In the genomic region with DNA sequence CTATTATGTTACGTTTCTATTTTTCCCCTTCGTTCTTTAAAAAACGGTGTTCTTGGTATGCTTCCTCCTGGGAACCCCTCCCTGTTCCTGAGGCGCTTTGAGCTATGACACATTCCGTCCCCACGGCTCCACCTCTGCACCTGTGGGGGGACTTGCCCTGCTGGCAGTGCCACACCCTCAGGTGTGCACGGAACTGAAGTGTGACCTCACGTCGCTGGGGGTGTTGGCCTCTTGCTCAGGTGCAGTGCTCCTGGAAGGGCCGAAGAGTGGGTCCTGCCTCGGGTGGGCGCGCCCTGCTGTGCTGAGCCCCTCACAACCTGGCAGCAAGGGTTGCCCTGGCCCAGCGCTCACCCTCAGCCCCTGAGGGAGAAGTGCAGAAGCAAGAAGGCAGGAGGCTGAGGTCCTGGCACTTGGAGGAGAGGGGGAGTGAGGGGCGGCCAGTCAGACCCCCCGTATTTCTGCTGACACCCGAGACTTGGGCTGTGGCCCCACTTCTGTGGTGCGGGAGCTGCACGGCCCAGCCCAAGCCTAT, we compare ENCODE assay signal across 10 cellular contexts. TPM values are rescaled to one million over a fixed set of nuclear protein-coding genes. Genes with fewer than 3 reads are reported as not detected.
A peak's percentile ranks its signal among the peaks of the same experiment; 100 is the strongest.
DNase-seq lines count a peak whose midpoint lies in the region; ATAC-seq and TF ChIP-seq lines count a peak whose summit lies in the region.
"Had no signal": no experiment of that assay in that cellular context is flagged by ENCODE, and none has a peak within 500 bp of the region (broad histone marks: within the 10 kb centered on the region; RNA-seq: fewer than 3 reads in every experiment).

No MANE protein-coding gene starts in this region.

- H3K9me3 Mint-ChIP-seq in H9 (no peaks in the 10 kb centered on the region; a peak in 1 of 5 replicates), WTC11 (no peaks in the 10 kb centered on the region)

- H2BK12ac ChIP-seq in H9 (ENCODE audit: insufficient read length, low read depth, low read length), result no peak overlapping the region

- H3T11ph ChIP-seq in H9 (ENCODE audit: low read length), result no peak overlapping the region

- H3K4me1 ChIP-seq in H9 (ENCODE audit: insufficient read depth, low read length) (no peaks in the 10 kb centered on the region), left lung (peaks cover 28 to 45% of the 10 kb centered on the region in 2 donors), smooth muscle cell (ENCODE audit: low read depth) (peaks cover 13% of the 10 kb centered on the region)

- no peak overlapping the region for H4K5ac ChIP-seq in H9 (ENCODE audit: insufficient read length, low read depth, low read length)

- H3K14ac ChIP-seq in H9 (ENCODE audit: insufficient read depth, low read length), result no peak overlapping the region

- H3K4me2 ChIP-seq in H9 (ENCODE audit: insufficient read depth, insufficient read length, low read length) (peak overlapping the region; percentile 60), smooth muscle cell (peak overlapping the region; percentile 96)

- peak overlapping the region; percentile 68 to 87 for H3K4me3 Mint-ChIP-seq in H9
- H3K4me3 Mint-ChIP-seq in WTC11, result peak overlapping the region; percentile 69

- WGBS in H9 (ENCODE audit: extremely low coverage, insufficient read length, low lambda C conversion rate), result no CpG with 5 or more reads among the region's 19 CpGs
- 44% methylated on average over 18 of the region's 19 CpGs for WGBS in smooth muscle cell (ENCODE audit: low lambda C conversion rate)

- ATAC-seq in WTC11 (no peak), left lung (peak; percentile 69), GM21367 (IDR thresholded peaks at IDR 0.05; ENCODE audit: unreplicated experiment) (no peak)

- no peak overlapping the region for H3K18ac ChIP-seq in H9 (ENCODE audit: insufficient read length, low read depth, low read length)

- H4K20me1 ChIP-seq in H9 (ENCODE audit: control insufficient read depth, insufficient read depth, insufficient read length), result no peaks in the 10 kb centered on the region
- H4K20me1 ChIP-seq in smooth muscle cell (ENCODE audit: low read depth), result peaks cover 30% of the 10 kb centered on the region

- CTCF ChIA-PET in WTC11 (lab: Charles Lee), result interaction anchor here (1.4 to 1.5 kb wide), 2 partner anchors 10 to 154 kb away, joined by 3 to 4 read pairs; no protein-coding TSS in a partner anchor

- H3K36me3 Mint-ChIP-seq in H9 (ENCODE audit: insufficient read depth in 1 of 3, low read depth in 3 of 3) (peaks cover 0 to 4% (median 0%) of the 10 kb centered on the region in 3 experiments; a peak in 2 of 7 replicates), WTC11 (no peaks in the 10 kb centered on the region)

- intact Hi-C loops in left lung (cut with DNase I), result loop anchor here in 1 of 2 donors (10.0 kb wide), 1 partner anchor 153 kb away; a partner anchor contains a TSS

- H3K4ac ChIP-seq in H9 (ENCODE audit: low read depth, low read length), result no peak overlapping the region

- no peak overlapping the region for H2AK5ac ChIP-seq in H9 (ENCODE audit: insufficient read length, low read length)

- H3K4me3 ChIP-seq in left lung, result peak overlapping the region; percentile 34 to 44
- peak overlapping the region; percentile 58 for H3K4me3 ChIP-seq in smooth muscle cell

- no peak overlapping the region for H3K9ac ChIP-seq in H9 (ENCODE audit: extremely low read depth, insufficient read length, low read length)
- H3K9ac ChIP-seq in smooth muscle cell (ENCODE audit: low read depth), result no peak overlapping the region

- no peak overlapping the region for H4K8ac ChIP-seq in H9 (replicated peaks; ENCODE audit: insufficient read length, low read depth, low read length)

- no peak overlapping the region for H2BK5ac ChIP-seq in H9 (ENCODE audit: insufficient read length, low read length)

- H3K56ac ChIP-seq in H9 (ENCODE audit: insufficient read length, low read depth, low read length), result no peak overlapping the region

- H3F3A ChIP-seq in smooth muscle cell (ENCODE audit: low read depth), result peaks cover 9% of the 10 kb centered on the region

- peaks cover 33% of the 10 kb centered on the region for H3K27me3 ChIP-seq in H9 (ENCODE audit: insufficient read depth, low read length)
- H3K27me3 ChIP-seq in left lung, result peaks cover 43 to 100% of the 10 kb centered on the region in 2 donors
- H3K27me3 ChIP-seq in smooth muscle cell (ENCODE audit: low read depth), result peaks cover 82% of the 10 kb centered on the region

- no peak for DNase-seq in H9
- DNase-seq in WTC11 (ENCODE audit: low spot score), result no peak
- peak; percentile 81 to 88 for DNase-seq in left lung
- DNase-seq in smooth muscle cell (lab: John Stamatoyannopoulos, UW; ENCODE audit: unreplicated experiment), result no peak
- DNase-seq in DMS153 treated with DMSO at 0.1 percent for 48 hours (lab: John Stamatoyannopoulos, UW; ENCODE audit: unreplicated experiment), result no peak
- no peak for DNase-seq in NCI-H526 (lab: John Stamatoyannopoulos, UW)
- DNase-seq in NCI-H446 treated with DMSO at 0.1 percent for 48 hours (lab: John Stamatoyannopoulos, UW), result no peak
- DNase-seq: DMS79, NCI-H2227 treated with DMSO at 0.1 percent for 48 hours had no signal

- H3K27ac ChIP-seq in H9 (ENCODE audit: insufficient read length, low read depth, low read length) (no peak overlapping the region), left lung (peak overlapping the region; percentile 57 to 78), smooth muscle cell (ENCODE audit: low read depth) (no peak overlapping the region)

- no peak overlapping the region for H2BK20ac ChIP-seq in H9 (ENCODE audit: low read depth, low read length, poor library complexity, severe bottlenecking)

- TF ChIP-seq CTCF in H9 (conservative IDR thresholded peaks at IDR 0.05), result no peak
- no peak for TF ChIP-seq CTCF in WTC11 (IDR thresholded peaks at IDR 0.05)
- no peak for TF ChIP-seq CTCF in left lung (IDR thresholded peaks at IDR 0.05)
- TF ChIP-seq CTCF in smooth muscle cell (IDR thresholded peaks at IDR 0.05; ENCODE audit: borderline replicate concordance, insufficient read depth, poor library complexity, severe bottlenecking), result no peak

- H3K27ac Mint-ChIP-seq in H9 (no peak overlapping the region), WTC11 (no peak overlapping the region)

- peaks cover 25% of the 10 kb centered on the region for H3K23me2 ChIP-seq in H9 (ENCODE audit: insufficient read length, low read depth, low read length, poor library complexity, severe bottlenecking)

- H3K79me2 ChIP-seq in H9 (ENCODE audit: insufficient read depth, low read length) (no peaks in the 10 kb centered on the region), smooth muscle cell (ENCODE audit: low read depth) (no peaks in the 10 kb centered on the region)

- no peak overlapping the region for H2BK120ac ChIP-seq in H9 (ENCODE audit: low read depth, low read length, poor library complexity, severe bottlenecking)

- H4K91ac ChIP-seq in H9 (ENCODE audit: insufficient read length, low read depth, low read length), result no peak overlapping the region

- no peak overlapping the region for H2BK15ac ChIP-seq in H9 (ENCODE audit: low read depth, low read length)

- H3K9me3 ChIP-seq in H9 (ENCODE audit: control insufficient read depth, low read depth, low read length) (no peaks in the 10 kb centered on the region), left lung (no peaks in the 10 kb centered on the region), smooth muscle cell (replicated peaks; ENCODE audit: low read depth) (no peaks in the 10 kb centered on the region)

- no peak overlapping the region for H3K23ac ChIP-seq in H9 (ENCODE audit: insufficient read length, low read depth, low read length)

- POLR2A ChIA-PET in WTC11 (lab: Charles Lee), result no interaction called here

- H3K27me3 Mint-ChIP-seq in H9 (ENCODE audit: low read depth) (peaks cover 51% of the 10 kb centered on the region), WTC11 (ENCODE audit: low read depth) (peaks cover 50% of the 10 kb centered on the region)

- H3K79me1 ChIP-seq in H9 (ENCODE audit: insufficient read depth, low read depth, low read length, poor library complexity, severe bottlenecking), result no peaks in the 10 kb centered on the region

- peaks cover 0 to 10% of the 10 kb centered on the region in 2 donors for H3K36me3 ChIP-seq in left lung
- H3K36me3 ChIP-seq in smooth muscle cell (ENCODE audit: low read depth), result no peaks in the 10 kb centered on the region

- H3K4me1 Mint-ChIP-seq in H9 (peaks cover 15 to 19% of the 10 kb centered on the region in 2 experiments), WTC11 (peaks cover 11% of the 10 kb centered on the region)

- H2AFZ ChIP-seq in H9 (ENCODE audit: low read length) (no peak overlapping the region), smooth muscle cell (ENCODE audit: low read depth) (no peak overlapping the region)

TF ChIP-seq in WTC11, 78 proteins besides CTCF, POLR2A, EP300 and RAD21 (continues in another document):
- no peak for TF ChIP-seq OVOL2 (CRISPR knock-in tag; IDR thresholded peaks at IDR 0.05; ENCODE audit: borderline replicate concordance)
- TF ChIP-seq SMAD3 (CRISPR knock-in tag; IDR thresholded peaks at IDR 0.05; ENCODE audit: borderline replicate concordance), result no peak
- no peak for TF ChIP-seq FOXJ3 (CRISPR knock-in tag; IDR thresholded peaks at IDR 0.05; ENCODE audit: borderline replicate concordance)
- TF ChIP-seq GABPB1 (CRISPR knock-in tag; IDR thresholded peaks at IDR 0.05), result no peak
- no peak for TF ChIP-seq KAT7 (CRISPR knock-in tag; IDR thresholded peaks at IDR 0.05; ENCODE audit: borderline replicate concordance)
- TF ChIP-seq, protein P1, sequence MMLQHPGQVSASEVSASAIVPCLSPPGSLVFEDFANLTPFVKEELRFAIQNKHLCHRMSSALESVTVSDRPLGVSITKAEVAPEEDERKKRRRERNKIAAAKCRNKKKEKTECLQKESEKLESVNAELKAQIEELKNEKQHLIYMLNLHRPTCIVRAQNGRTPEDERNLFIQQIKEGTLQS (CRISPR knock-in tag; conservative IDR thresholded peaks at IDR 0.05), result no peak
- TF ChIP-seq HMGA2 (CRISPR knock-in tag; IDR thresholded peaks at IDR 0.05), result no peak
- TF ChIP-seq, protein P2, sequence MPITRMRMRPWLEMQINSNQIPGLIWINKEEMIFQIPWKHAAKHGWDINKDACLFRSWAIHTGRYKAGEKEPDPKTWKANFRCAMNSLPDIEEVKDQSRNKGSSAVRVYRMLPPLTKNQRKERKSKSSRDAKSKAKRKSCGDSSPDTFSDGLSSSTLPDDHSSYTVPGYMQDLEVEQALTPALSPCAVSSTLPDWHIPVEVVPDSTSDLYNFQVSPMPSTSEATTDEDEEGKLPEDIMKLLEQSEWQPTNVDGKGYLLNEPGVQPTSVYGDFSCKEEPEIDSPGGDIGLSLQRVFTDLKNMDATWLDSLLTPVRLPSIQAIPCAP (CRISPR knock-in tag; IDR thresholded peaks at IDR 0.05), result no peak

RNA-seq across cellular contexts. Expression of a gene that starts 4.9 kb away (rescaled TPM):
- 1.9 and 2.2 TPM in 2 replicates for total RNA-seq in H9 (2021)
- total RNA-seq in WTC11 (2021), result 2.4 to 3.0 TPM (median 2.8 TPM) in 3 replicates
- total RNA-seq in left lung, result 10 to 100 TPM; 16.9 to 23.2 TPM
- total RNA-seq in smooth muscle cell, result 0.31 TPM in 1 of 2 replicates, not detected in the other
- 0.65 and 1.2 TPM in 2 replicates for polyA plus RNA-seq in smooth muscle cell

Comparison
In these comparisons a context has a peak if more than half of its experiments do, and no peak if none do; other contexts are left out.
1. DNase-seq: peak in left lung (2 of 2); none in H9 (single experiment), WTC11 (single experiment), smooth muscle cell (single experiment), DMS153 treated with DMSO at 0.1 percent for 48 hours (single experiment), NCI-H526 (0 of 2) and NCI-H446 treated with DMSO at 0.1 percent for 48 hours (single experiment).
2. H3K27ac ChIP-seq: peak in left lung (2 of 2); none in H9 (single experiment) and smooth muscle cell (single experiment).